ENCODE assay signal across 31 cellular contexts in the genomic region with DNA sequence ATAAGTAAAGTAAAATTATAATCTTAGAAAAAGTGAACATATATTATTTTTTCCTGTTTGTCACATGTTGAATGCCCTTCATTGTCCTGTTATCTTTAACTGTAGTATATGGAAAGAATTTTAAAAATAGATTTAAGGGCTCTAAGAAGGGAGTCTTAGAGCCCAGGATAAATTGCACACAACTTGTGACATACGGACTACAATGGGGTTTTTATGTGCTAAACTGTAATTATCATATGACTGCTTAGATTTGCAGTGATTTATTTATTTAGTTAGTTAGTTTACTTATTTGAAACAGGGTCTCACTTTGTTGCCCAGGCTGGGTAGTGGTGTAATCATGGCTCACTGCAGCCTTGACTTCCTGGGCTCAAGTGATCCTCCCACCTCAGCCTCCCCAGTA.
"Had no signal": no experiment of that assay in that cellular context is flagged by ENCODE, and none has a peak within 500 bp of the region (broad histone marks: within the 10 kb centered on the region; RNA-seq: fewer than 3 reads in every experiment).

No MANE protein-coding gene starts in this region.

- H3K27ac ChIP-seq: cardiac muscle cell, colonic mucosa, left lung, lower lobe of right lung, neutrophil, ovary, prostate gland, uterus had no signal

- H3K9me3 ChIP-seq: colonic mucosa, left lung, lower lobe of right lung, neutrophil, ovary, prostate gland, uterus had no signal

- H3K4me1 ChIP-seq: colonic mucosa, left lung, lower lobe of right lung, prostate gland, uterus had no signal

- H3K4me2 ChIP-seq: smooth muscle cell had no signal

- H3K27me3 ChIP-seq: cardiac muscle cell, colonic mucosa, neutrophil, ovary, uterus had no signal

- ATAC-seq: activated naive CD8-positive, alpha-beta T cell treated with anti-CD3 and anti-CD28 coated beads, Interleukin-2, amount 50 U/mL, for 24 hours; left lung; lower lobe of right lung; sciatic nerve; stimulated activated memory B cell treated with anti-CD40 and anti-IgM and Interleukin-4, amounts not matched to agents 10 μg/mL and 1 μg/mL and 100 μg/mL, for 72 hours; stimulated activated naive CD8-positive, alpha-beta T cell treated with anti-CD3 and anti-CD28 coated beads, Interleukin-15, amount 100 ng/mL, for 72 hours had no signal

- H3K4me3 ChIP-seq: cardiac muscle cell, colonic mucosa, left lung, lower lobe of right lung, ovary, prostate gland, smooth muscle cell, uterus had no signal

- H3K36me3 ChIP-seq: cardiac muscle cell, colonic mucosa, left lung, lower lobe of right lung, neutrophil, ovary, prostate gland, uterus had no signal

- DNase-seq: activated CD4-positive, alpha-beta memory T cell treated with anti-CD3 and anti-CD28 coated beads for 36 hours; activated CD4-positive, alpha-beta T cell treated with anti-CD3 and anti-CD28 coated beads, Interleukin-2, amount 10 ng/mL, durations not matched to agents 24 days and 14 days; activated CD4-positive, CD25-positive, alpha-beta regulatory T cell treated with anti-CD3 and anti-CD28 coated beads, Interleukin-2, amount 50 U/mL, for 72 hours; activated naive CD8-positive, alpha-beta T cell treated with anti-CD3 and anti-CD28 coated beads, Interleukin-2, amount 50 U/mL, for 24 hours; activated T-cell treated with anti-CD3 and anti-CD28 coated beads, Interleukin-2, amount 50 U/mL, for 48 hours; amygdala; cerebellar nuclear complex; colonic mucosa; effector CD8-positive, alpha-beta T cell; erythroblast; head of caudate nucleus; hippocampal formation; kidney; left lung; lower lobe of right lung; nephron progenitor cell; ovary; retina; stimulated activated CD4-positive, alpha-beta T cell treated with anti-CD3 and anti-CD28 coated beads, Interleukin-1b, Interleukin-23, amount 100 ng/mL, for 48 hours; stimulated activated CD4-positive, alpha-beta T cell treated with anti-CD3 and anti-CD28 coated beads, Interleukin-4, amount 100 ng/mL, for 4 hours; stimulated activated CD8-positive, alpha-beta memory T cell treated with anti-CD3 and anti-CD28 coated beads, Interleukin-4, amount 100 ng/mL, for 48 hours; stimulated activated naive CD8-positive, alpha-beta T cell treated with anti-CD3 and anti-CD28 coated beads, Interleukin-15, amount 100 ng/mL, for 72 hours; substantia nigra; T-helper 2 cell; uterus had no signal
